ENCODE assay signal across 8 cellular contexts in the genomic region with DNA sequence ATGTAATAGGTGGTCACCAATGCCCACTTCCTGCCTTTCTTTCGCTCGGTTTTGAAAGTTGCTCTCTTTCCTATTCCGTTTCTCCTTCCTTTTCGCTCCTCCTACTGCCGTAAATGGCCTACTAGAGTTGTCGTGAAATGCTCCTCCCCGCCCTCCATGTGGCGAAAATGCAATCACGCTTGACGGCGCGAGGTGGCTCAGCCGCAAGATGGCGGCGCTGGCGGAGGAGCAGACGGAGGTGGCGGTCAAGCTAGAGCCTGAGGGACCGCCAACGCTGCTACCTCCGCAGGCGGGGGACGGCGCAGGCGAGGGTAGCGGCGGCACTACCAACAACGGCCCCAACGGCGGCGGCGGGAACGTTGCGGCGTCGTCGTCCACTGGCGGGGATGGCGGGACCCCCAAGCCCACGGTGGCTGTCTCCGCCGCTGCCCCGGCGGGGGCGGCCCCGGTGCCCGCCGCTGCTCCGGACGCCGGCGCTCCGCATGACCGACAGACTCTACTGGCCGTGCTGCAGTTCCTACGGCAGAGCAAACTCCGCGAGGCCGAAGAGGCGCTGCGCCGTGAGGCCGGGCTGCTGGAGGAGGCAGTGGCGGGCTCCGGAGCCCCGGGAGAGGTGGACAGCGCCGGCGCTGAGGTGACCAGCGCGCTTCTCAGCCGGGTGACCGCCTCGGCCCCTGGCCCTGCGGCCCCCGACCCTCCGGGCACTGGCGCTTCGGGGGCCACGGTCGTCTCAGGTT. TPM values are rescaled to one million over a fixed set of nuclear protein-coding genes. Genes with fewer than 3 reads are reported as not detected.
DNase-seq lines count a peak whose midpoint lies in the region; ATAC-seq and TF ChIP-seq lines count a peak whose summit lies in the region.

A gene (plus strand): TSS at position 195 of the 737 bp plus-strand sequence. CDS start 14 bp downstream, at position 209.

- H3K27ac ChIP-seq in WERI-Rb-1 = peak within 1 kb of the TSS; percentile 91
- H3K27ac ChIP-seq in mammary epithelial cell (ENCODE audit: insufficient read depth, low read depth, low read length) = peak within 1 kb of the TSS; percentile 23
- H3K27ac ChIP-seq in iPS-20b (ENCODE audit: low read length) = no peak within 1 kb of the TSS
- peak within 1 kb of the TSS; percentile 76 for H3K27ac ChIP-seq in skeletal muscle tissue (ENCODE audit: low read depth, low read length)

- H2AFZ ChIP-seq in mammary epithelial cell (ENCODE audit: low read depth, low read length) = peak within 1 kb of the TSS; percentile 92

- H3K4me2 ChIP-seq in mammary epithelial cell (ENCODE audit: insufficient read depth, low read depth, low read length) = peak within 1 kb of the TSS; percentile 82

- DNase-seq in AG08395 (ENCODE audit: low spot score) = peak; percentile 95
- peak; percentile 93 for DNase-seq in NCI-H2227 (lab: John Stamatoyannopoulos, UW; ENCODE audit: unreplicated experiment)
- peak; percentile 93 for DNase-seq in WERI-Rb-1
- peak; percentile 93 for DNase-seq in mammary epithelial cell

- peak; percentile 66 for ATAC-seq in GM18909 (IDR thresholded peaks at IDR 0.05; ENCODE audit: poor library complexity, unreplicated experiment)
- peak; percentile 69 for ATAC-seq in HG03159 (IDR thresholded peaks at IDR 0.05; ENCODE audit: unreplicated experiment)

- H3K79me2 ChIP-seq in mammary epithelial cell (ENCODE audit: insufficient read depth, low read length) = peaks cover 30% of the 10 kb centered on the region

- no peaks in the 10 kb centered on the region for H3K27me3 ChIP-seq in WERI-Rb-1 (ENCODE audit: insufficient read depth, low read depth, severe bottlenecking)
- H3K27me3 ChIP-seq in mammary epithelial cell (ENCODE audit: insufficient read depth, low read length) = no peaks in the 10 kb centered on the region
- H3K27me3 ChIP-seq in iPS-20b (ENCODE audit: insufficient read depth, low read length) = no peaks in the 10 kb centered on the region
- H3K27me3 ChIP-seq in skeletal muscle tissue (ENCODE audit: control insufficient read depth in 3 of 3, insufficient read depth in 3 of 3, low read length in 3 of 3) = no peaks in the 10 kb centered on the region

- H4K20me1 ChIP-seq in mammary epithelial cell (ENCODE audit: insufficient read depth, low read length) = no peaks in the 10 kb centered on the region

- BruUV-seq in mammary epithelial cell (replicated peaks; lab: Mats Ljungman, UMichigan) = no TSS peak

- H3K36me3 ChIP-seq in WERI-Rb-1 (peaks cover 5% of the 10 kb centered on the region; the same call in 1 of the 2 replicates), mammary epithelial cell (ENCODE audit: insufficient read depth, low read length) (no peaks in the 10 kb centered on the region), iPS-20b (ENCODE audit: insufficient read depth, low read depth, low read length) (no peaks in the 10 kb centered on the region), skeletal muscle tissue (ENCODE audit: control insufficient read depth in 3 of 3, insufficient read depth in 3 of 3, low read length in 3 of 3) (no peaks in the 10 kb centered on the region)

- dilution Hi-C loops in mammary epithelial cell (cut with HindIII; ENCODE audit: low sequenced_read_pairs) = no loop called here

- in situ Hi-C loops in mammary epithelial cell (cut with MboI; ENCODE audit: low sequenced_read_pairs in 2 of 2) = no loop called here

- WGBS in mammary epithelial cell (ENCODE audit: low coverage, missing lambda C conversion rate) = 2% methylated on average over 43 of the region's 81 CpGs

- peaks cover 8% of the 10 kb centered on the region for H3K4me1 ChIP-seq in mammary epithelial cell (ENCODE audit: insufficient read depth, low read length)
- no peaks in the 10 kb centered on the region for H3K4me1 ChIP-seq in iPS-20b (ENCODE audit: insufficient read depth, low read length)
- H3K4me1 ChIP-seq in skeletal muscle tissue (ENCODE audit: control insufficient read depth in 3 of 3, insufficient read depth in 3 of 3, low read length in 3 of 3) = peaks cover 5 to 17% (median 12%) of the 10 kb centered on the region in 3 donors

- H3K4me3 ChIP-seq in WERI-Rb-1 (ENCODE audit: low read depth, low read length) (peak within 1 kb of the TSS; percentile 95), mammary epithelial cell (replicated peaks in 1 of 3; ENCODE audit: insufficient read depth in 1 of 3, low read depth in 2 of 3, low read length in 3 of 3) (peak within 1 kb of the TSS; percentile 76 to 93 (median 88)), iPS-20b (ENCODE audit: low read length) (peak within 1 kb of the TSS; percentile 83), skeletal muscle tissue (ENCODE audit: low read length in 3 of 3) (peak within 1 kb of the TSS; percentile 65 to 99 (median 89))

- no peaks in the 10 kb centered on the region for H3K9me3 ChIP-seq in WERI-Rb-1 (ENCODE audit: severe bottlenecking)
- no peaks in the 10 kb centered on the region for H3K9me3 ChIP-seq in mammary epithelial cell (replicated peaks; ENCODE audit: insufficient read depth, low read length)
- no peaks in the 10 kb centered on the region for H3K9me3 ChIP-seq in iPS-20b (ENCODE audit: insufficient read depth, low read depth, low read length)
- H3K9me3 ChIP-seq in skeletal muscle tissue (ENCODE audit: control insufficient read depth in 3 of 3, low read length in 3 of 3) = no peaks in the 10 kb centered on the region

- TF ChIP-seq CTCF in WERI-Rb-1 (IDR thresholded peaks at IDR 0.05; ENCODE audit: low read depth, low read length) = no peak
- no peak for TF ChIP-seq CTCF in mammary epithelial cell (conservative IDR thresholded peaks at IDR 0.05 in 1 of 2, IDR thresholded peaks at IDR 0.05 in 1 of 2; ENCODE audit: extremely low read depth in 1 of 2, insufficient read depth in 1 of 2, low read depth in 1 of 2, low read length in 2 of 2)

- H3K9ac ChIP-seq in mammary epithelial cell (ENCODE audit: insufficient read depth, low read length) = peak within 1 kb of the TSS; percentile 43
- H3K9ac ChIP-seq in iPS-20b (ENCODE audit: low read depth, low read length) = peak within 1 kb of the TSS; percentile 69; the same call in 1 of the 2 replicates
- H3K9ac ChIP-seq in skeletal muscle tissue (ENCODE audit: low read depth in 1 of 3, low read length in 3 of 3) = peak within 1 kb of the TSS; percentile 84 to 92 (median 91)

- intact Hi-C loops in mammary epithelial cell (cut with micrococcal nuclease) = loop anchor here (1.0 to 10.0 kb wide), 2 partner anchors 28 to 1553 kb away; a partner anchor contains a TSS

- CTCF ChIA-PET in mammary epithelial cell (lab: Charles Lee; ENCODE audit: low non-redundant PET) = interaction anchor here (0.7 kb wide), 1 partner anchor 155 kb away, joined by 8 read pairs; no protein-coding TSS in a partner anchor

RNA-seq across cellular contexts. Expression of the gene that starts here (rescaled TPM):
- total RNA-seq in mammary epithelial cell (1 to 10 TPM; 2.8 to 4.3 TPM), skeletal muscle tissue (3.7 TPM)
- polyA plus RNA-seq in mammary epithelial cell = 3.1 TPM
- 2.2 TPM for polyA minus RNA-seq in mammary epithelial cell
